ENCODE assay signal across 19 cellular contexts in genomic region chr9:14356376-14356775, GRCh38. TPM values are rescaled to one million over a fixed set of nuclear protein-coding genes. Genes with fewer than 3 reads are reported as not detected.
"Had no signal": no experiment of that assay in that cellular context is flagged by ENCODE, and none has a peak within 500 bp of the region (broad histone marks: within the 10 kb centered on the region; RNA-seq: fewer than 3 reads in every experiment).

No MANE protein-coding gene starts in this region.

- H3K4me3 ChIP-seq: gastrocnemius medialis, heart right ventricle, left lung, psoas muscle, right lobe of liver, spleen, testis had no signal

- H3K27ac Mint-ChIP-seq: activated CD8-positive, alpha-beta T cell treated with anti-CD3 and anti-CD28 coated beads, Interleukin-2, amount 10 ng/mL, durations not matched to agents 7 days and 5 days; activated naive CD8-positive, alpha-beta T cell treated with anti-CD3 and anti-CD28 coated beads for 36 hours; activated T-cell treated with anti-CD3 and anti-CD28 coated beads, Interleukin-2, amount 50 U/mL, for 72 hours; natural killer cell treated with Interleukin-12 subunit alpha and Interleukin-12 subunit beta and Interleukin-15 and Interleukin-18, amount 100 ng/mL, for 72 hours; T-helper 17 cell had no signal

- H3K9me3 ChIP-seq: gastrocnemius medialis, heart right ventricle, left lung, psoas muscle, right lobe of liver, spleen, testis had no signal

- H3K36me3 Mint-ChIP-seq: activated naive CD8-positive, alpha-beta T cell treated with anti-CD3 and anti-CD28 coated beads for 36 hours; natural killer cell treated with Interleukin-12 subunit alpha and Interleukin-12 subunit beta and Interleukin-15 and Interleukin-18, amount 100 ng/mL, for 72 hours had no signal

- ATAC-seq: activated CD8-positive, alpha-beta T cell treated with anti-CD3 and anti-CD28 coated beads, Interleukin-2, amount 10 ng/mL, durations not matched to agents 7 days and 5 days; activated T-cell treated with anti-CD3 and anti-CD28 coated beads, Interleukin-2, amount 50 U/mL, for 72 hours; gastrocnemius medialis; heart right ventricle; left lung; natural killer cell treated with Interleukin-12 subunit alpha and Interleukin-12 subunit beta and Interleukin-15 and Interleukin-18, amount 100 ng/mL, for 72 hours; psoas muscle; right lobe of liver; stimulated activated naive CD8-positive, alpha-beta T cell treated with anti-CD3 and anti-CD28 coated beads, Interleukin-15, amount 100 ng/mL, for 72 hours; T-helper 17 cell had no signal

- H3K9me3 Mint-ChIP-seq: activated naive CD8-positive, alpha-beta T cell treated with anti-CD3 and anti-CD28 coated beads for 36 hours; activated T-cell treated with anti-CD3 and anti-CD28 coated beads, Interleukin-2, amount 50 U/mL, for 72 hours; natural killer cell treated with Interleukin-12 subunit alpha and Interleukin-12 subunit beta and Interleukin-15 and Interleukin-18, amount 100 ng/mL, for 72 hours; stimulated activated naive CD8-positive, alpha-beta T cell treated with anti-CD3 and anti-CD28 coated beads, Interleukin-15, amount 100 ng/mL, for 72 hours had no signal

- H3K4me1 ChIP-seq: right lobe of liver, testis had no signal

- DNase-seq: activated CD4-positive, alpha-beta T cell treated with anti-CD3 and anti-CD28 coated beads for 4 hours; activated CD8-positive, alpha-beta memory T cell treated with anti-CD3 and anti-CD28 coated beads, Interleukin-2, amount 50 U/mL, for 4 hours; activated CD8-positive, alpha-beta T cell treated with anti-CD3 and anti-CD28 coated beads, Interleukin-2, amount 10 ng/mL, durations not matched to agents 7 days and 5 days; activated gamma-delta T cell treated with Interleukin-2 at 50 U/mL for 16 hours; activated naive CD8-positive, alpha-beta T cell treated with anti-CD3 and anti-CD28 coated beads for 36 hours; activated T-cell treated with anti-CD3 and anti-CD28 coated beads, Interleukin-2, amount 50 U/mL, for 72 hours; cerebellar nuclear complex; gastrocnemius medialis; heart right ventricle; left lung; psoas muscle; right lobe of liver; spleen; stimulated activated naive CD8-positive, alpha-beta T cell treated with anti-CD3 and anti-CD28 coated beads, Interleukin-15, amount 100 ng/mL, for 72 hours; T-helper 17 cell; testis; WERI-Rb-1 had no signal

- H3K27me3 ChIP-seq: gastrocnemius medialis, right lobe of liver, testis had no signal

- H3K4me3 Mint-ChIP-seq: activated CD8-positive, alpha-beta T cell treated with anti-CD3 and anti-CD28 coated beads, Interleukin-2, amount 10 ng/mL, durations not matched to agents 7 days and 5 days; activated naive CD8-positive, alpha-beta T cell treated with anti-CD3 and anti-CD28 coated beads for 36 hours; activated T-cell treated with anti-CD3 and anti-CD28 coated beads, Interleukin-2, amount 50 U/mL, for 72 hours; natural killer cell treated with Interleukin-12 subunit alpha and Interleukin-12 subunit beta and Interleukin-15 and Interleukin-18, amount 100 ng/mL, for 72 hours; stimulated activated naive CD8-positive, alpha-beta T cell treated with anti-CD3 and anti-CD28 coated beads, Interleukin-15, amount 100 ng/mL, for 72 hours; T-helper 17 cell had no signal

- H3K27ac ChIP-seq: epithelial cell of prostate, left lung, psoas muscle, right lobe of liver, spleen, testis, WERI-Rb-1 had no signal

- H3K36me3 ChIP-seq: gastrocnemius medialis, left lung, right lobe of liver, spleen, WERI-Rb-1 had no signal

RNA-seq across cellular contexts. Expression of gene NFIB, which starts 42.4 kb away (rescaled TPM):
- total RNA-seq: activated CD8-positive, alpha-beta T cell treated with anti-CD3 and anti-CD28 coated beads, Interleukin-2, amount 10 ng/mL, durations not matched to agents 7 days and 5 days; activated naive CD8-positive, alpha-beta T cell treated with anti-CD3 and anti-CD28 coated beads for 36 hours; activated T-cell treated with anti-CD3 and anti-CD28 coated beads, Interleukin-2, amount 50 U/mL, for 72 hours; natural killer cell treated with Interleukin-12 subunit alpha and Interleukin-12 subunit beta and Interleukin-15 and Interleukin-18, amount 100 ng/mL, for 72 hours had no signal
